2 cellular contexts compared by ENCODE assay signal in genomic region chr2:120565095-120565460, GRCh38.
TF ChIP-seq lines count a peak whose summit lies in the region.

No MANE protein-coding gene starts in this region.

TF ChIP-seq in IMR-90, 13 proteins besides CTCF, POLR2A, EP300 and RAD21:
- TF ChIP-seq CHD1 (IDR thresholded peaks at IDR 0.05; ENCODE audit: low read depth, low read length): no peak
- no peak for TF ChIP-seq SMC3 (IDR thresholded peaks at IDR 0.05; ENCODE audit: low read depth, low read length)
- TF ChIP-seq MXI1 (IDR thresholded peaks at IDR 0.05; ENCODE audit: borderline replicate concordance, low read depth, low read length): no peak
- no peak for TF ChIP-seq USF2 (IDR thresholded peaks at IDR 0.05; ENCODE audit: low read depth, low read length)
- no peak for TF ChIP-seq NFE2L2 (IDR thresholded peaks at IDR 0.05; ENCODE audit: low read depth, low read length)
- TF ChIP-seq RCOR1 (IDR thresholded peaks at IDR 0.05; ENCODE audit: insufficient replicate concordance, low read length): no peak
- TF ChIP-seq BHLHE40 (IDR thresholded peaks at IDR 0.05; ENCODE audit: low read depth, low read length): no peak
- no peak for TF ChIP-seq CEBPB (IDR thresholded peaks at IDR 0.05; ENCODE audit: low read depth, low read length)
- TF ChIP-seq MAFK (IDR thresholded peaks at IDR 0.05; ENCODE audit: low read depth, low read length): no peak
- TF ChIP-seq FOS (IDR thresholded peaks at IDR 0.05; ENCODE audit: low read depth, low read length): no peak
- no peak for TF ChIP-seq MAZ (IDR thresholded peaks at IDR 0.05; ENCODE audit: borderline replicate concordance, low read depth, low read length)
- TF ChIP-seq ELK1 (IDR thresholded peaks at IDR 0.05; ENCODE audit: borderline replicate concordance, low read depth, low read length): no peak
- no peak for TF ChIP-seq RFX5 (IDR thresholded peaks at IDR 0.05; ENCODE audit: low read depth, low read length)

TF ChIP-seq in HepG2, 621 proteins besides CTCF, POLR2A, EP300 and RAD21:
- TF ChIP-seq TFDP1 (CRISPR knock-in tag; IDR thresholded peaks at IDR 0.05; ENCODE audit: borderline replicate concordance): no peak
- no peak for TF ChIP-seq HNF1A (IDR thresholded peaks at IDR 0.05; ENCODE audit: low read depth)
- TF ChIP-seq HNF1A (CRISPR knock-in tag; IDR thresholded peaks at IDR 0.05; ENCODE audit: borderline replicate concordance): 0 out of 2 replicates have a peak, but pooled peaks have one; percentile 5
- no peak for TF ChIP-seq ATF7 (IDR thresholded peaks at IDR 0.05)
- TF ChIP-seq ATF7 (CRISPR knock-in tag; IDR thresholded peaks at IDR 0.05): 0 out of 2 replicates have a peak, but pooled peaks have one; percentile 1
- TF ChIP-seq ZNF652 (CRISPR knock-in tag; IDR thresholded peaks at IDR 0.05; ENCODE audit: borderline replicate concordance, low read depth): no peak
- 0 out of 2 replicates have a peak, but pooled peaks have one; percentile 2 for TF ChIP-seq ZBTB4 (CRISPR knock-in tag; IDR thresholded peaks at IDR 0.05; ENCODE audit: borderline replicate concordance)
- 0 out of 2 replicates have a peak, but pooled peaks have one; percentile 23 for TF ChIP-seq ZFYVE20 (CRISPR knock-in tag; IDR thresholded peaks at IDR 0.05; ENCODE audit: borderline replicate concordance, low read depth)
- no peak for TF ChIP-seq ZNF343 (CRISPR knock-in tag; IDR thresholded peaks at IDR 0.05)
- 0 out of 2 replicates have a peak, but pooled peaks have one; percentile 14 for TF ChIP-seq ZNF576 (CRISPR knock-in tag; IDR thresholded peaks at IDR 0.05)
- no peak for TF ChIP-seq CBFB (CRISPR knock-in tag; IDR thresholded peaks at IDR 0.05)
- TF ChIP-seq ZNF782 (CRISPR knock-in tag; IDR thresholded peaks at IDR 0.05; ENCODE audit: borderline replicate concordance): peak; percentile 5; the same call in 1 of the 2 replicates
- no peak for TF ChIP-seq SIX4 (CRISPR knock-in tag; IDR thresholded peaks at IDR 0.05)
- TF ChIP-seq ZNF414 (CRISPR knock-in tag; IDR thresholded peaks at IDR 0.05): no peak
- no peak for TF ChIP-seq TCF12 (IDR thresholded peaks at IDR 0.05)
- TF ChIP-seq TCF12 (CRISPR knock-in tag; IDR thresholded peaks at IDR 0.05): 0 out of 2 replicates have a peak, but pooled peaks have one; percentile 10
- 0 out of 2 replicates have a peak, but pooled peaks have one; percentile 16 for TF ChIP-seq ZNF776 (CRISPR knock-in tag; IDR thresholded peaks at IDR 0.05)
- no peak for TF ChIP-seq FLYWCH1 (CRISPR knock-in tag; IDR thresholded peaks at IDR 0.05)
- 0 out of 2 replicates have a peak, but pooled peaks have one; percentile 9 for TF ChIP-seq ZNF34 (CRISPR knock-in tag; IDR thresholded peaks at IDR 0.05; ENCODE audit: borderline replicate concordance)
- peak; percentile 17; the same call in 1 of the 2 replicates for TF ChIP-seq MTA1 (CRISPR knock-in tag; IDR thresholded peaks at IDR 0.05; ENCODE audit: borderline replicate concordance)
- 0 out of 2 replicates have a peak, but pooled peaks have one; percentile 2 for TF ChIP-seq SNAPC4 (CRISPR knock-in tag; IDR thresholded peaks at IDR 0.05)
- 0 out of 2 replicates have a peak, but pooled peaks have one; percentile 20 for TF ChIP-seq ZBTB39 (CRISPR knock-in tag; IDR thresholded peaks at IDR 0.05)
- TF ChIP-seq DZIP1 (CRISPR knock-in tag; IDR thresholded peaks at IDR 0.05): no peak
- TF ChIP-seq TAF15 (IDR thresholded peaks at IDR 0.05; ENCODE audit: low read depth, low read length, poor library complexity, severe bottlenecking): no peak
- peak; percentile 46; the same call in 1 of the 2 replicates for TF ChIP-seq MXD1 (CRISPR knock-in tag; IDR thresholded peaks at IDR 0.05)
